Comparison of ENCODE assay signal across 8 cellular contexts in the genomic region with DNA sequence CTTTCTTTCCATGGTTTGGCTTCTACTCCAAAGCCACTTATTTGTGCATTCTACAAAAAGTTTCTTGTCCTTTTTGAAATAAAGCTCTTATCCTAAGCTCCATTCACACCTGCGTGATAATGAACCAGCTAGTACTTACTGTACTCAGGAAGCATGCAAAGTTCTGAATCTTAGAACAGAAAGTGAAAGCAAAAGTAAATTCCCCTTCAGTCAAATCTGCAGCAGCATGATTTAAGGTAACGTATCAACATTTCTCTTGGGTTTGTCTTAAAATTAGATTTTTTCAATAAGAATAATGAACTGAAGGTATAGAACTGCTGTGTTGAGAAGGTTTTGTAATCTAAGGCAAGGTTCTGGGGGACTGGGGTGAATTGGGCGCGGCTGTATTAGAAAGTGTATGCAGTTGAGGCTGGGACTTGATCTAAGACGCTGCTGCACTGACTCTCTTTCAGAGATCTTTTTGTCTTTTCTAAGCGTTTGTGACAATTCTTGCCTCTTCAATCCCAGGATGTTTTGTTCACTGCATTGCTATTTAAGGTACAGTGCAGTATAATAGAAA. TPM values are rescaled to one million over a fixed set of nuclear protein-coding genes. Genes with fewer than 3 reads are reported as not detected.
DNase-seq lines count a peak whose midpoint lies in the region; ATAC-seq and TF ChIP-seq lines count a peak whose summit lies in the region.

A gene with protein sequence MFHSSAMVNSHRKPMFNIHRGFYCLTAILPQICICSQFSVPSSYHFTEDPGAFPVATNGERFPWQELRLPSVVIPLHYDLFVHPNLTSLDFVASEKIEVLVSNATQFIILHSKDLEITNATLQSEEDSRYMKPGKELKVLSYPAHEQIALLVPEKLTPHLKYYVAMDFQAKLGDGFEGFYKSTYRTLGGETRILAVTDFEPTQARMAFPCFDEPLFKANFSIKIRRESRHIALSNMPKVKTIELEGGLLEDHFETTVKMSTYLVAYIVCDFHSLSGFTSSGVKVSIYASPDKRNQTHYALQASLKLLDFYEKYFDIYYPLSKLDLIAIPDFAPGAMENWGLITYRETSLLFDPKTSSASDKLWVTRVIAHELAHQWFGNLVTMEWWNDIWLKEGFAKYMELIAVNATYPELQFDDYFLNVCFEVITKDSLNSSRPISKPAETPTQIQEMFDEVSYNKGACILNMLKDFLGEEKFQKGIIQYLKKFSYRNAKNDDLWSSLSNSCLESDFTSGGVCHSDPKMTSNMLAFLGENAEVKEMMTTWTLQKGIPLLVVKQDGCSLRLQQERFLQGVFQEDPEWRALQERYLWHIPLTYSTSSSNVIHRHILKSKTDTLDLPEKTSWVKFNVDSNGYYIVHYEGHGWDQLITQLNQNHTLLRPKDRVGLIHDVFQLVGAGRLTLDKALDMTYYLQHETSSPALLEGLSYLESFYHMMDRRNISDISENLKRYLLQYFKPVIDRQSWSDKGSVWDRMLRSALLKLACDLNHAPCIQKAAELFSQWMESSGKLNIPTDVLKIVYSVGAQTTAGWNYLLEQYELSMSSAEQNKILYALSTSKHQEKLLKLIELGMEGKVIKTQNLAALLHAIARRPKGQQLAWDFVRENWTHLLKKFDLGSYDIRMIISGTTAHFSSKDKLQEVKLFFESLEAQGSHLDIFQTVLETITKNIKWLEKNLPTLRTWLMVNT (plus strand): TSS at position 209 of the 559 bp plus-strand sequence. CDS start 3,186 bp downstream, outside the sequence.

- H3K27ac ChIP-seq in endodermal cell (ENCODE audit: low read depth, low read length): no peak within 1 kb of the TSS

- no peak within 1 kb of the TSS for H3K9ac ChIP-seq in endodermal cell (ENCODE audit: extremely low read depth, low read length, poor library complexity, severe bottlenecking)

- DNase-seq in Daoy (ENCODE audit: low read depth): peak; percentile 46
- DNase-seq in HT-29 (ENCODE audit: low spot score): peak; percentile 65
- peak; percentile 77 for DNase-seq in SW480 (ENCODE audit: low spot score)
- DNase-seq in endodermal cell: no peak
- DNase-seq in myocyte (ENCODE audit: low read depth): peak; percentile 52
- DNase-seq in OCI-M2 (lab: John Stamatoyannopoulos, UW; ENCODE audit: unreplicated experiment): no peak
- no peak for DNase-seq in NCI-H1694 treated with DMSO at 0.1 percent for 48 hours (lab: John Stamatoyannopoulos, UW)

- H3K9me3 ChIP-seq in endodermal cell (ENCODE audit: control insufficient read depth, low read length): no peaks in the 10 kb centered on the region

- no peaks in the 10 kb centered on the region for H3K36me3 Mint-ChIP-seq in endodermal cell (ENCODE audit: low read depth)

- H3K27me3 ChIP-seq in endodermal cell (ENCODE audit: control insufficient read depth, insufficient read depth, low read length, poor library complexity, severe bottlenecking): no peaks in the 10 kb centered on the region

- no peak for TF ChIP-seq CTCF in endodermal cell (conservative IDR thresholded peaks at IDR 0.05)

- H3K36me3 ChIP-seq in endodermal cell (ENCODE audit: control insufficient read depth, insufficient read depth, low read length): no peaks in the 10 kb centered on the region

- H3K4me3 Mint-ChIP-seq in endodermal cell: no peak within 1 kb of the TSS

- H3K4me1 ChIP-seq in endodermal cell (ENCODE audit: control insufficient read depth, insufficient read depth, low read length): peaks cover 9% of the 10 kb centered on the region

- peaks cover 19% of the 10 kb centered on the region for H3K4me1 Mint-ChIP-seq in endodermal cell

- H3K27me3 Mint-ChIP-seq in endodermal cell (ENCODE audit: insufficient read depth): peaks cover 2% of the 10 kb centered on the region

- H3K9me3 Mint-ChIP-seq in endodermal cell: no peaks in the 10 kb centered on the region

- peak; percentile 60 for ATAC-seq in GM21381 (IDR thresholded peaks at IDR 0.05; ENCODE audit: unreplicated experiment)

- H3K27ac Mint-ChIP-seq in endodermal cell: no peak within 1 kb of the TSS

- 81 to 86% methylated on average over 4 to 6 of the region's 6 CpGs for WGBS in endodermal cell (ENCODE audit: insufficient coverage in 1 of 2, insufficient read length in 1 of 2), 2 experiments

- peak within 1 kb of the TSS; percentile 30 for H3K4me3 ChIP-seq in endodermal cell (ENCODE audit: low read length)

RNA-seq across cellular contexts. Expression of the gene that starts here (rescaled TPM):
- total RNA-seq in Daoy (2014; rRNA removed; shearing (Covaris generic)): 72.8 and 82.6 TPM in 2 replicates
- 23.3 and 31.6 TPM in 2 replicates for total RNA-seq in HT-29 (2014; rRNA removed; shearing (Covaris generic))
- total RNA-seq in endodermal cell (not detected), myocyte (12.9 and 16.8 TPM in 2 replicates)
- polyA plus RNA-seq in endodermal cell (2013, experiment 1 of 2): not detected
- not detected for polyA plus RNA-seq in endodermal cell (2013, experiment 2 of 2)
- 7.2 TPM for polyA plus RNA-seq in myocyte (2012)

Comparison
In these comparisons a context has a peak if more than half of its experiments do, and no peak if none do; other contexts are left out.
1. RNA of the gene that starts here (total RNA-seq): 72.8 to 82.6 TPM in Daoy, 23.3 to 31.6 TPM in HT-29 and 12.9 to 16.8 TPM in myocyte; not detected in endodermal cell; every median in the first group is over 10 times any median in the second.
2. DNase-seq: peak in Daoy (single experiment), HT-29 (single experiment), SW480 (single experiment) and myocyte (single experiment); none in endodermal cell (single experiment), OCI-M2 (single experiment) and NCI-H1694 treated with DMSO at 0.1 percent for 48 hours (single experiment).